Comparison of ENCODE assay signal across 21 cellular contexts in the genomic region with DNA sequence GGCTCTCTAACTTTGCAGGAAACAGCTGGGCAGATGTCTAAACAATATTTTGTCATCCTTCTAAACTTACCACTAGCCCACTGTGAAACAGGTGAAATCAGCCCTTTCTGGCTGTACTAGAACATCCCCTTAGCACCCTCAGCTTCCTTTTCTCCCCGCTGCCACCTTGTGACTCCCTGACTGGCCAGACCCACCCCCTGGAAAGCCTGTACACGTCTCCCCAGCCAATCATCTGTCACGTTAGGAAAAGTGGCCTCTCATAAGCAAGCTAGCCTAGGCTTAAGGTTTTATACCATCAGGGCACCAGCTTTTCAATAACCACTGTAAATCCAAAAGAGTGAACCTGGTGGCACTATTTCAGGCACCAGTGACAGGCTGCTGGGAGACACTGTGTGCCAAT.
"Had no signal": no experiment of that assay in that cellular context is flagged by ENCODE, and none has a peak within 500 bp of the region (broad histone marks: within the 10 kb centered on the region; RNA-seq: fewer than 3 reads in every experiment).

No MANE protein-coding gene starts in this region.

- H3K4me3 ChIP-seq: breast epithelium, dorsolateral prefrontal cortex, esophagus squamous epithelium, gastrocnemius medialis, left lung, lung, upper lobe of right lung had no signal

- H3K9me3 ChIP-seq: breast epithelium, esophagus squamous epithelium, gastrocnemius medialis, left lung, upper lobe of right lung had no signal

- ATAC-seq: gastrocnemius medialis, natural killer cell, upper lobe of right lung had no signal

- H3K4me3 Mint-ChIP-seq: activated naive CD4-positive, alpha-beta T cell treated with anti-CD3 and anti-CD28 coated beads for 36 hours; activated naive CD8-positive, alpha-beta T cell treated with anti-CD3 and anti-CD28 coated beads, Interleukin-2, amount 10 ng/mL, durations not matched to agents 7 days and 5 days; central memory CD8-positive, alpha-beta T cell; mesothelial cell of epicardium; natural killer cell had no signal

- H3K4me1 ChIP-seq: breast epithelium, esophagus squamous epithelium, left lung, upper lobe of right lung had no signal

- H3K27me3 Mint-ChIP-seq: central memory CD8-positive, alpha-beta T cell had no signal

- H3K36me3 ChIP-seq: breast epithelium, esophagus squamous epithelium, gastrocnemius medialis, left lung, upper lobe of right lung had no signal

- FAIRE-seq: colon, TTC549 had no signal

- H3K27ac ChIP-seq: breast epithelium, dorsolateral prefrontal cortex, esophagus squamous epithelium, gastrocnemius medialis, left lung, upper lobe of right lung had no signal

- H3K9me3 Mint-ChIP-seq: activated naive CD4-positive, alpha-beta T cell treated with anti-CD3 and anti-CD28 coated beads for 36 hours had no signal

- H3K36me3 Mint-ChIP-seq: mesothelial cell of epicardium, natural killer cell had no signal

- H3K27ac Mint-ChIP-seq: activated naive CD4-positive, alpha-beta T cell treated with anti-CD3 and anti-CD28 coated beads for 36 hours; activated naive CD8-positive, alpha-beta T cell treated with anti-CD3 and anti-CD28 coated beads, Interleukin-2, amount 10 ng/mL, durations not matched to agents 7 days and 5 days; mesothelial cell of epicardium; natural killer cell had no signal

- H3K27me3 ChIP-seq: breast epithelium, dorsolateral prefrontal cortex, esophagus squamous epithelium, gastrocnemius medialis, left lung, upper lobe of right lung had no signal

- DNase-seq: activated naive CD4-positive, alpha-beta T cell treated with anti-CD3 and anti-CD28 coated beads for 36 hours; activated naive CD8-positive, alpha-beta T cell treated with anti-CD3 and anti-CD28 coated beads, Interleukin-2, amount 10 ng/mL, durations not matched to agents 7 days and 5 days; activated T-cell treated with anti-CD3 and anti-CD28 coated beads, Interleukin-2, amount 50 U/mL, for 48 hours; amniotic stem cell; dorsolateral prefrontal cortex; esophagus squamous epithelium; gastrocnemius medialis; hippocampal formation; kidney glomerular epithelial cell; left lung; natural killer cell; stimulated activated CD4-positive, alpha-beta T cell treated with anti-CD3 and anti-CD28 coated beads, Interleukin-2, amount 100 ng/mL, for 48 hours; stimulated activated CD8-positive, alpha-beta memory T cell treated with anti-CD3 and anti-CD28 coated beads, Interleukin-4, amount 100 ng/mL, for 48 hours; stimulated activated naive CD4-positive, alpha-beta T cell treated with Interleukin-2 at 50 U/mL for 16 hours; upper lobe of right lung had no signal
